In genomic region chrX:138128025-138128671, GRCh38 we compare ENCODE assay signal across 8 cellular contexts.
DNase-seq lines count a peak whose midpoint lies in the region; ATAC-seq and TF ChIP-seq lines count a peak whose summit lies in the region.

No MANE protein-coding gene starts in this region.

- H3K9me3 Mint-ChIP-seq in activated CD4-positive, alpha-beta T cell treated with anti-CD3 and anti-CD28 coated beads for 36 hours (ENCODE audit: low read depth), result no peaks in the 10 kb centered on the region
- no peaks in the 10 kb centered on the region for H3K9me3 Mint-ChIP-seq in activated T-helper 1 cell treated with anti-CD3 and anti-CD28 coated beads, Interleukin-12 subunit alpha, Interleukin-12 subunit beta, Interleukin-2, Interleukin-4 antibody, amounts not matched to agents 30 ng/mL and 10 ng/mL and 1 ng/mL, durations not matched to agents 14 hours and 24 hours and 36 hours

- TF ChIP-seq CTCF in PC-3 (conservative IDR thresholded peaks at IDR 0.05; ENCODE audit: low read depth, low read length), result peak; percentile 72
- peak; percentile 36 to 58 (median 54) for TF ChIP-seq CTCF in esophagus muscularis mucosa (IDR thresholded peaks at IDR 0.05)

- no peaks in the 10 kb centered on the region for H3F3A ChIP-seq in PC-3 (ENCODE audit: low read length, unreplicated experiment)

- CTCF ChIA-PET in activated CD4-positive, alpha-beta T cell treated with anti-CD3 and anti-CD28 coated beads for 36 hours (lab: Charles Lee), result interaction anchor here (1.3 to 2.4 kb wide), 2 partner anchors 12 to 618 kb away, joined by 4 to 5 read pairs; no protein-coding TSS in a partner anchor
- CTCF ChIA-PET in PC-3 (lab: Charles Lee), result no interaction called here

- no peak overlapping the region for H3K4me3 Mint-ChIP-seq in activated CD4-positive, alpha-beta T cell treated with anti-CD3 and anti-CD28 coated beads for 36 hours
- no peak overlapping the region for H3K4me3 Mint-ChIP-seq in activated T-helper 1 cell treated with anti-CD3 and anti-CD28 coated beads, Interleukin-12 subunit alpha, Interleukin-12 subunit beta, Interleukin-2, Interleukin-4 antibody, amounts not matched to agents 30 ng/mL and 10 ng/mL and 1 ng/mL, durations not matched to agents 14 hours and 24 hours and 36 hours

- no peaks in the 10 kb centered on the region for H3K4me1 Mint-ChIP-seq in activated CD4-positive, alpha-beta T cell treated with anti-CD3 and anti-CD28 coated beads for 36 hours
- no peaks in the 10 kb centered on the region for H3K4me1 Mint-ChIP-seq in activated T-helper 1 cell treated with anti-CD3 and anti-CD28 coated beads, Interleukin-12 subunit alpha, Interleukin-12 subunit beta, Interleukin-2, Interleukin-4 antibody, amounts not matched to agents 30 ng/mL and 10 ng/mL and 1 ng/mL, durations not matched to agents 14 hours and 24 hours and 36 hours (ENCODE audit: low read depth)

- peak overlapping the region; percentile 89 for H3K27ac ChIP-seq in PC-3 (ENCODE audit: low read length)
- no peak overlapping the region for H3K27ac ChIP-seq in esophagus muscularis mucosa (replicated peaks in 1 of 4)

- H3K27me3 ChIP-seq in PC-3 (ENCODE audit: low read length) (no peaks in the 10 kb centered on the region), esophagus muscularis mucosa (no peaks in the 10 kb centered on the region)

- no peak for ATAC-seq in activated CD4-positive, alpha-beta T cell treated with anti-CD3 and anti-CD28 coated beads for 36 hours
- ATAC-seq in GM19397 (IDR thresholded peaks at IDR 0.05; ENCODE audit: unreplicated experiment) (peak; percentile 75), HG03280 (IDR thresholded peaks at IDR 0.05; ENCODE audit: unreplicated experiment) (peak; percentile 80), PC-3 (peak; percentile 79)

- H3K9me2 ChIP-seq in PC-3 (replicated peaks; ENCODE audit: low read length), result no peaks in the 10 kb centered on the region

- DNase-seq in activated CD4-positive, alpha-beta T cell treated with anti-CD3 and anti-CD28 coated beads for 36 hours, result peak; percentile 7
- no peak for DNase-seq in activated CD4-positive, alpha-beta T cell treated with anti-CD3 and anti-CD28 coated beads, Interleukin-2, amount 50 U/mL, for 48 hours
- peak; percentile 75 for DNase-seq in PC-3
- no peak for DNase-seq in esophagus muscularis mucosa (ENCODE audit: extremely low spot score)
- DNase-seq in pons (ENCODE audit: low spot score), result peak; percentile 14
- DNase-seq in activated T-helper 1 cell treated with anti-CD3 and anti-CD28 coated beads, Interleukin-12 subunit alpha, Interleukin-12 subunit beta, Interleukin-2, Interleukin-4 antibody, amounts not matched to agents 30 ng/mL and 10 ng/mL and 1 ng/mL, durations not matched to agents 14 hours and 24 hours and 36 hours (ENCODE audit: low spot score), result no peak

- TF ChIP-seq EP300 in esophagus muscularis mucosa (IDR thresholded peaks at IDR 0.05), result no peak

- peak overlapping the region; percentile 85 for H3K4me2 ChIP-seq in PC-3 (ENCODE audit: low read length)

- no peaks in the 10 kb centered on the region for H3K36me3 ChIP-seq in PC-3 (ENCODE audit: low read depth, low read length)
- H3K36me3 ChIP-seq in esophagus muscularis mucosa, result no peaks in the 10 kb centered on the region

- H3K79me2 ChIP-seq in PC-3 (ENCODE audit: low read length), result no peaks in the 10 kb centered on the region

- H3K27ac Mint-ChIP-seq in activated CD4-positive, alpha-beta T cell treated with anti-CD3 and anti-CD28 coated beads for 36 hours, result no peak overlapping the region
- no peak overlapping the region for H3K27ac Mint-ChIP-seq in activated T-helper 1 cell treated with anti-CD3 and anti-CD28 coated beads, Interleukin-12 subunit alpha, Interleukin-12 subunit beta, Interleukin-2, Interleukin-4 antibody, amounts not matched to agents 30 ng/mL and 10 ng/mL and 1 ng/mL, durations not matched to agents 14 hours and 24 hours and 36 hours

- intact Hi-C loops in activated CD4-positive, alpha-beta T cell treated with anti-CD3 and anti-CD28 coated beads for 36 hours (cut with DNase I, micrococcal nuclease), result loop anchor here in 1 of 2 experiments (1.0 to 10.0 kb wide), 2 partner anchors 617 to 1847 kb away; no protein-coding TSS in a partner anchor
- intact Hi-C loops in PC-3 (cut with micrococcal nuclease), result loop anchor here (1.0 kb wide), 1 partner anchor 617 kb away; no protein-coding TSS in a partner anchor
- intact Hi-C loops in esophagus muscularis mucosa (cut with DNase I), result loop anchor here (5.0 kb wide), 1 partner anchor 619 kb away; no protein-coding TSS in a partner anchor
- intact Hi-C loops in activated T-helper 1 cell treated with anti-CD3 and anti-CD28 coated beads, Interleukin-12 subunit alpha, Interleukin-12 subunit beta, Interleukin-2, Interleukin-4 antibody, amounts not matched to agents 30 ng/mL and 10 ng/mL and 1 ng/mL, durations not matched to agents 14 hours and 24 hours and 36 hours (cut with micrococcal nuclease), result loop anchor here (5.0 kb wide), 1 partner anchor 1844 kb away; no protein-coding TSS in a partner anchor

- H3K27me3 Mint-ChIP-seq in activated CD4-positive, alpha-beta T cell treated with anti-CD3 and anti-CD28 coated beads for 36 hours, result no peaks in the 10 kb centered on the region
- H3K27me3 Mint-ChIP-seq in activated T-helper 1 cell treated with anti-CD3 and anti-CD28 coated beads, Interleukin-12 subunit alpha, Interleukin-12 subunit beta, Interleukin-2, Interleukin-4 antibody, amounts not matched to agents 30 ng/mL and 10 ng/mL and 1 ng/mL, durations not matched to agents 14 hours and 24 hours and 36 hours (ENCODE audit: insufficient read depth), result no peaks in the 10 kb centered on the region

- H3K36me3 Mint-ChIP-seq in activated CD4-positive, alpha-beta T cell treated with anti-CD3 and anti-CD28 coated beads for 36 hours (ENCODE audit: low read depth), result no peaks in the 10 kb centered on the region
- no peaks in the 10 kb centered on the region for H3K36me3 Mint-ChIP-seq in activated T-helper 1 cell treated with anti-CD3 and anti-CD28 coated beads, Interleukin-12 subunit alpha, Interleukin-12 subunit beta, Interleukin-2, Interleukin-4 antibody, amounts not matched to agents 30 ng/mL and 10 ng/mL and 1 ng/mL, durations not matched to agents 14 hours and 24 hours and 36 hours (ENCODE audit: low read depth)

- H2AFZ ChIP-seq in PC-3 (ENCODE audit: low read length), result peak overlapping the region; percentile 54

- no peak for TF ChIP-seq POLR2A in esophagus muscularis mucosa (IDR thresholded peaks at IDR 0.05; ENCODE audit: low read depth)

- H3K4me1 ChIP-seq in PC-3 (ENCODE audit: insufficient read depth, low read length), result peaks cover 20% of the 10 kb centered on the region
- H3K4me1 ChIP-seq in esophagus muscularis mucosa, result no peaks in the 10 kb centered on the region

- POLR2A ChIA-PET in activated CD4-positive, alpha-beta T cell treated with anti-CD3 and anti-CD28 coated beads for 36 hours (lab: Charles Lee), result no interaction called here
- POLR2A ChIA-PET in PC-3 (lab: Charles Lee; ENCODE audit: unreplicated experiment), result no interaction called here

- H3K4me3 ChIP-seq in PC-3 (ENCODE audit: low read length), result peak overlapping the region; percentile 46
- no peak overlapping the region for H3K4me3 ChIP-seq in esophagus muscularis mucosa

- no peaks in the 10 kb centered on the region for H4K20me1 ChIP-seq in PC-3 (ENCODE audit: low read length)

- H3K9me3 ChIP-seq in PC-3 (ENCODE audit: low read length) (no peaks in the 10 kb centered on the region), esophagus muscularis mucosa (no peaks in the 10 kb centered on the region)

- 32% methylated on average over 8 of the region's 8 CpGs for WGBS in esophagus muscularis mucosa

- H3K9ac ChIP-seq in PC-3 (ENCODE audit: low read length), result peak overlapping the region; percentile 62

- no TSS peak for BruUV-seq in PC-3 (replicated peaks; lab: Mats Ljungman, UMichigan)

Comparison
In these comparisons a context has a peak if more than half of its experiments do, and no peak if none do; other contexts are left out.
1. DNase-seq: peak in activated CD4-positive, alpha-beta T cell treated with anti-CD3 and anti-CD28 coated beads for 36 hours (single experiment), PC-3 (single experiment) and pons (single experiment); none in activated CD4-positive, alpha-beta T cell treated with anti-CD3 and anti-CD28 coated beads, Interleukin-2, amount 50 U/mL, for 48 hours (0 of 2), esophagus muscularis mucosa (single experiment) and activated T-helper 1 cell treated with anti-CD3 and anti-CD28 coated beads, Interleukin-12 subunit alpha, Interleukin-12 subunit beta, Interleukin-2, Interleukin-4 antibody, amounts not matched to agents 30 ng/mL and 10 ng/mL and 1 ng/mL, durations not matched to agents 14 hours and 24 hours and 36 hours (single experiment).